8 cellular contexts compared by ENCODE assay signal in genomic region chr10:73097305-73097670, GRCh38. TPM values are rescaled to one million over a fixed set of nuclear protein-coding genes. Genes with fewer than 3 reads are reported as not detected.
DNase-seq lines count a peak whose midpoint lies in the region; ATAC-seq, FAIRE-seq and TF ChIP-seq lines count a peak whose summit lies in the region.

No MANE protein-coding gene starts in this region.

- H3K79me2 ChIP-seq in K562 (ENCODE audit: control insufficient read depth, insufficient read depth, low read length): peaks cover 43% of the 10 kb centered on the region

- peaks cover 0 to 27% (median 21%) of the 10 kb centered on the region in 11 experiments; a peak in 18 of 22 replicates for H3K36me3 ChIP-seq in BLaER1 treated with 17β-estradiol and CSF1 and Interleukin-3, amounts not matched to agents 10 nM and 100 nM
- H3K36me3 ChIP-seq in K562 (ENCODE audit: control insufficient read depth, insufficient read depth, low read length) (no peaks in the 10 kb centered on the region; the same call in 1 of the 3 replicates), mucosa of stomach (ENCODE audit: control insufficient read depth, insufficient read depth, low read length) (no peaks in the 10 kb centered on the region)

- peaks cover 18 to 50% (median 33%) of the 10 kb centered on the region in 10 experiments for H3K4me1 ChIP-seq in BLaER1 treated with 17β-estradiol and CSF1 and Interleukin-3, amounts not matched to agents 10 nM and 100 nM
- H3K4me1 ChIP-seq in K562 (replicated peaks in 1 of 2; ENCODE audit: control insufficient read depth in 2 of 2, insufficient read depth in 2 of 2, low read length in 2 of 2) (peaks cover 6 to 12% of the 10 kb centered on the region in 2 experiments; a peak in 3 of 5 replicates), mucosa of stomach (ENCODE audit: control insufficient read depth, insufficient read depth, low read length) (no peaks in the 10 kb centered on the region)

- intact Hi-C loops in K562 (cut with micrococcal nuclease): loop anchor here (2.0 to 5.0 kb wide), 2 partner anchors 72 to 150 kb away; partner anchors contain the start of genes DNAJC9, ECD and FAM149B1

- peak overlapping the region; percentile 82 for H2AFZ ChIP-seq in K562 (ENCODE audit: low read depth, low read length)

- H3K27ac ChIP-seq in BLaER1 treated with 17β-estradiol and CSF1 and Interleukin-3, amounts not matched to agents 10 nM and 100 nM: peak overlapping the region; percentile 54 to 94 (median 88); a peak in 21 of 22 replicates
- H3K27ac ChIP-seq in K562 (ENCODE audit: extremely low read depth, low read depth, low read length): peak overlapping the region; percentile 90

- TF ChIP-seq EP300 in K562 (IDR thresholded peaks at IDR 0.05; ENCODE audit: low read length): no peak

- peaks cover 0 to 28% (median 20%) of the 10 kb centered on the region in 11 experiments; a peak in 15 of 22 replicates for H4K20me1 ChIP-seq in BLaER1 treated with 17β-estradiol and CSF1 and Interleukin-3, amounts not matched to agents 10 nM and 100 nM
- H4K20me1 ChIP-seq in K562 (replicated peaks; ENCODE audit: control insufficient read depth, insufficient read depth, low read length): peaks cover 8% of the 10 kb centered on the region; the same call in 1 of the 2 replicates

- no peak for TF ChIP-seq RAD21 in K562 (CRISPR knock-in tag; conservative IDR thresholded peaks at IDR 0.05 in 1 of 2, IDR thresholded peaks at IDR 0.05 in 1 of 2)

- H3K9ac ChIP-seq in BLaER1 treated with 17β-estradiol and CSF1 and Interleukin-3, amounts not matched to agents 10 nM and 100 nM: peak overlapping the region; percentile 58 to 96 (median 89)
- H3K9ac ChIP-seq in K562 (ENCODE audit: insufficient read depth in 1 of 2, low read depth in 2 of 2, low read length in 2 of 2) (peak overlapping the region; percentile 91 to 99; a peak in 3 of 4 replicates), mucosa of stomach (ENCODE audit: low read length) (peak overlapping the region; percentile 85)

- peak overlapping the region; percentile 68 to 92 (median 84) for H3K4me2 ChIP-seq in BLaER1 treated with 17β-estradiol and CSF1 and Interleukin-3, amounts not matched to agents 10 nM and 100 nM
- peak overlapping the region; percentile 82 for H3K4me2 ChIP-seq in K562 (ENCODE audit: insufficient read depth, low read length)

- TF ChIP-seq POLR2A in K562 (conservative IDR thresholded peaks at IDR 0.05): no peak

- CTCF ChIA-PET in K562 (lab: Yijun Ruan, JAX; ENCODE audit: low intra/inter-chr PET ratio): interaction anchor here (0.6 to 2.7 kb wide), 3 partner anchors 13 to 633 kb away, joined by 3 to 18 read pairs (median 4); partner anchors contain the start of gene NUDT13

- H3K27me3 ChIP-seq in BLaER1 treated with 17β-estradiol and CSF1 and Interleukin-3, amounts not matched to agents 10 nM and 100 nM: no peaks in the 10 kb centered on the region
- H3K27me3 ChIP-seq in K562 (ENCODE audit: control insufficient read depth in 2 of 2, insufficient read depth in 2 of 2, low read length in 2 of 2) (no peaks in the 10 kb centered on the region), mucosa of stomach (ENCODE audit: control insufficient read depth, insufficient read depth, low read length) (no peaks in the 10 kb centered on the region)

- BruUV-seq in K562 (replicated peaks; lab: Mats Ljungman, UMichigan): TSS peak; percentile 89

- H3K4me3 ChIP-seq in BLaER1 treated with 17β-estradiol and CSF1 and Interleukin-3, amounts not matched to agents 10 nM and 100 nM: peak overlapping the region; percentile 78 to 98 (median 87); a peak in 19 of 20 replicates
- H3K4me3 ChIP-seq in K562: peak overlapping the region; percentile 74
- peak overlapping the region; percentile 53 for H3K4me3 ChIP-seq in mucosa of stomach (ENCODE audit: low read length)

- no peaks in the 10 kb centered on the region for H3K9me3 ChIP-seq in BLaER1 treated with 17β-estradiol and CSF1 and Interleukin-3, amounts not matched to agents 10 nM and 100 nM (replicated peaks in 1 of 11)
- H3K9me3 ChIP-seq in K562 (replicated peaks; ENCODE audit: control insufficient read depth, insufficient read depth, low read depth, low read length) (no peaks in the 10 kb centered on the region), mucosa of stomach (ENCODE audit: control insufficient read depth, low read length) (no peaks in the 10 kb centered on the region)

- no peaks in the 10 kb centered on the region for H3K9me1 ChIP-seq in K562 (ENCODE audit: control insufficient read depth, insufficient read depth, low read length)

- POLR2A ChIA-PET in K562 (lab: Yijun Ruan, JAX): interaction anchor here (0.6 to 7.5 kb wide), 32 partner anchors 11 to 837 kb away, joined by 3 to 112 read pairs (median 4); partner anchors contain the start of genes DNAJC9, ECD, FAM149B1 and NUDT13

- TF ChIP-seq CTCF in K562 (IDR thresholded peaks at IDR 0.05 in 2 of 3, conservative IDR thresholded peaks at IDR 0.05 in 1 of 3; ENCODE audit: insufficient read depth in 2 of 3, low read depth in 1 of 3, low read length in 3 of 3): no peak

- in situ Hi-C loops in K562 (cut with MboI): no loop called here

- DNase-seq in K562 (ENCODE audit: extremely low read depth in 1 of 4, low spot score in 3 of 4): no peak
- DNase-seq in NCI-H748 treated with DMSO at 0.1 percent for 48 hours (lab: John Stamatoyannopoulos, UW): no peak
- no peak for DNase-seq in NCI-H1694 treated with DMSO at 0.1 percent for 48 hours (lab: John Stamatoyannopoulos, UW)
- no peak for DNase-seq in GF-D8 (lab: John Stamatoyannopoulos, UW)
- no peak for DNase-seq in COLO829 (ENCODE audit: low spot score)

- ATAC-seq in HG02840 (IDR thresholded peaks at IDR 0.05; ENCODE audit: low FRiP score, unreplicated experiment): peak; percentile 6
- no peak for ATAC-seq in K562

- no peak for FAIRE-seq in K562 (lab: Jason Lieb, UNC)

- WGBS in K562 (ENCODE audit: insufficient coverage, low coverage, missing lambda C conversion rate): 29% methylated on average over 4 of the region's 4 CpGs

TF ChIP-seq in K562, 482 proteins besides CTCF, POLR2A, EP300 and RAD21 (continues in another document):
- TF ChIP-seq PHF20 (IDR thresholded peaks at IDR 0.05; ENCODE audit: partially characterized antibody): peak; percentile 0
- TF ChIP-seq ZNF586 (CRISPR knock-in tag; conservative IDR thresholded peaks at IDR 0.05): no peak
- no peak for TF ChIP-seq ARID3A (IDR thresholded peaks at IDR 0.05; ENCODE audit: borderline replicate concordance, low read depth, low read length)

RNA-seq across cellular contexts. Expression of gene P4HA1, which starts 0.6 kb away (rescaled TPM):
- total RNA-seq in K562 (2011; cell fraction: chromatin; rRNA removed; ENCODE audit: low replicate concordance): 99.2 and 293 TPM in 2 replicates
- 97.4 and 123 TPM in 2 replicates for total RNA-seq in K562 (2011; cell fraction: nucleolus; rRNA removed)
- total RNA-seq in K562 (2011; cell fraction: nucleoplasm; rRNA removed): 210 and 247 TPM in 2 replicates
- 20.2 and 23.4 TPM in 2 replicates for total RNA-seq in K562 (2014; rRNA removed)
- 39.5 and 41.2 TPM in 2 replicates for total RNA-seq in K562 (2014; rRNA removed; fragmentation: Illumina TruSeq; extraction: Trizol)
- 28.5 and 31.9 TPM in 2 replicates for total RNA-seq in K562 (2015; rRNA removed; fragmentation: Illumina TruSeq; extraction: Trizol)
- 23.9 and 27.2 TPM in 2 replicates for total RNA-seq in K562 (2021)
- 149 and 177 TPM in 2 replicates for polyA plus RNA-seq in K562 (2011; rRNA removed)
- polyA plus RNA-seq in K562 (2011; cell fraction: cytosol; rRNA removed): 21.1 and 78.8 TPM in 2 replicates
- 36.0 and 74.0 TPM in 2 replicates for polyA plus RNA-seq in K562 (2011; cell fraction: nucleus; rRNA removed)
- polyA plus RNA-seq in K562 (2012): 43.9 and 45.3 TPM in 2 replicates
- 24.6 and 30.3 TPM in 2 replicates for polyA plus RNA-seq in K562 (2014; fragmentation: Illumina TruSeq; extraction: Trizol)
- 10 to 100 TPM; 21.0 to 28.6 TPM for polyA plus RNA-seq in K562 (2014; fragmentation: Nextera tagmentation; extraction: Ambion mirVana)
- polyA plus RNA-seq in K562 (2014; rRNA removed): 20.2 and 23.1 TPM in 2 replicates
- polyA minus RNA-seq in K562 (2011; rRNA and poly(A)+ RNA removed): 153 and 215 TPM in 2 replicates
- polyA minus RNA-seq in K562 (2011; cell fraction: cytosol; rRNA and poly(A)+ RNA removed): 47.5 and 48.9 TPM in 2 replicates
- polyA minus RNA-seq in K562 (2011; cell fraction: nucleus; rRNA and poly(A)+ RNA removed): 39.4 and 94.5 TPM in 2 replicates

RNA-seq across cellular contexts. Expression of gene NUDT13, which starts 13.0 kb away (rescaled TPM):
- total RNA-seq in K562 (2011; cell fraction: chromatin; rRNA removed; ENCODE audit: low replicate concordance): 11.2 and 18.1 TPM in 2 replicates
- total RNA-seq in K562 (2011; cell fraction: nucleolus; rRNA removed): 6.3 and 7.5 TPM in 2 replicates
- 12.2 and 23.7 TPM in 2 replicates for total RNA-seq in K562 (2011; cell fraction: nucleoplasm; rRNA removed)
- 3.9 and 5.6 TPM in 2 replicates for total RNA-seq in K562 (2014; rRNA removed)
- 7.1 and 7.6 TPM in 2 replicates for total RNA-seq in K562 (2014; rRNA removed; fragmentation: Illumina TruSeq; extraction: Trizol)
- 3.5 and 5.6 TPM in 2 replicates for total RNA-seq in K562 (2015; rRNA removed; fragmentation: Illumina TruSeq; extraction: Trizol)
- 3.4 and 4.7 TPM in 2 replicates for total RNA-seq in K562 (2021)
- 10.5 and 11.1 TPM in 2 replicates for polyA plus RNA-seq in K562 (2011; rRNA removed)
- 2.8 and 6.0 TPM in 2 replicates for polyA plus RNA-seq in K562 (2011; cell fraction: cytosol; rRNA removed)
- polyA plus RNA-seq in K562 (2011; cell fraction: nucleus; rRNA removed): 8.4 and 12.4 TPM in 2 replicates
- 4.4 and 7.8 TPM in 2 replicates for polyA plus RNA-seq in K562 (2012)
- polyA plus RNA-seq in K562 (2014; fragmentation: Illumina TruSeq; extraction: Trizol): 5.0 and 5.6 TPM in 2 replicates
- 1 to 10 TPM; 5.2 to 7.1 TPM for polyA plus RNA-seq in K562 (2014; fragmentation: Nextera tagmentation; extraction: Ambion mirVana)
- 4.7 and 10.9 TPM in 2 replicates for polyA plus RNA-seq in K562 (2014; rRNA removed)
- 5.1 and 5.3 TPM in 2 replicates for polyA minus RNA-seq in K562 (2011; rRNA and poly(A)+ RNA removed)
- 2.7 and 3.0 TPM in 2 replicates for polyA minus RNA-seq in K562 (2011; cell fraction: cytosol; rRNA and poly(A)+ RNA removed)
- 3.4 and 5.1 TPM in 2 replicates for polyA minus RNA-seq in K562 (2011; cell fraction: nucleus; rRNA and poly(A)+ RNA removed)
